Comparison of ENCODE assay signal across 13 cellular contexts in the genomic region with DNA sequence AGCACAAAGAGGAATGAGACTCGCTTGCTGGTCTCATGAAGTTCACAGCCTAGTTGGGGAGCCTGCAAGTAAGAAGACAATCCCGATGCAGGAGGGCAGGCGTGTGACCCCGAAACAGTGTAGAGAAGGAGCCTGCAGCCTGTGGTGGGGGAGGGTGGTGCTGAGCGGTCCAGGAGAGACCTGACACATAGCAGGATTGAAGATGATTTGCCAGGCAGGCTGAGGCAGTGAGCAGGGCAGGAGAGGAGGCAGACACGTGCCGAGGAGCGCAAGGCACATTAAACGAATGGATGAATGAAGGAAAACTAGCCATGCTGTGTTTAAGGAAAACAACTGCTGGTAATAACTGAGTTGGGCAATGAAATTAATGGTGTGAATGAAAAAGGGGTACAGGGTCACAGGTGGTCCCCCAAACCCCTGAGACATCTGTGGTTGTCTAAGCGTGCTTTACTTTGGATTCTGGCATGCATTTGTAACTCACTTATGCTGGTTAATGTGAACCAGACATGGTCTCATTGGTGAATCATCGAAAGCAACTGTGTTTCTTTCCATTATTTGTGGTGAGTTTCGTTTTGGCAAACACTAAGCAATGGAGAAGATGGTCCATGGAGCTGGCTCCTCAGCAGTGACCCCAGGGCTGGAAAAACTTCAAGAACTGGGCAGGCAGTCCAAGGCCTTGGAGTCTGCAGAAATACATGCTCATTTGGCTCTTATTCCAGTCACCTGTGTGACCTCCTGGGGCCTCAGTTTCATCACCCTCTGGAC.
DNase-seq lines count a peak whose midpoint lies in the region; ATAC-seq lines count a peak whose summit lies in the region.
"Had no signal": no experiment of that assay in that cellular context is flagged by ENCODE, and none has a peak within 500 bp of the region (broad histone marks: within the 10 kb centered on the region; RNA-seq: fewer than 3 reads in every experiment).

No MANE protein-coding gene starts in this region.

- peak overlapping the region; percentile 19 for H3K4me3 ChIP-seq in adipocyte (ENCODE audit: low read length)

- DNase-seq in GOT3 (lab: John Stamatoyannopoulos, UW), result peak; percentile 8
- peak; percentile 88 for DNase-seq in adipocyte (ENCODE audit: low read depth)
- peak; percentile 90 for DNase-seq in fibroblast of the conjunctiva (ENCODE audit: low read depth)
- DNase-seq in smooth muscle cell of the brain vasculature (ENCODE audit: low read depth, low spot score), result peak; percentile 29
- no peak for DNase-seq in NCI-H1092 treated with DMSO at 0.1 percent for 48 hours (lab: John Stamatoyannopoulos, UW)
- DNase-seq in KBM-7, result no peak
- DNase-seq: activated T-cell treated with anti-CD3 and anti-CD28 coated beads, Interleukin-2, amount 50 U/mL, for 4 hours; DND-41; left ventricle myocardium superior; NCI-H524 had no signal

- ATAC-seq in HG03045 (IDR thresholded peaks at IDR 0.05; ENCODE audit: unreplicated experiment), result no peak
- ATAC-seq: activated T-cell treated with anti-CD3 and anti-CD28 coated beads, Interleukin-2, amount 50 U/mL, for 4 hours; left ventricle myocardium superior; Right ventricle myocardium inferior had no signal

- no peaks in the 10 kb centered on the region for H3K9me3 ChIP-seq in adipocyte (ENCODE audit: control insufficient read depth, low read length)

- H3K36me3 ChIP-seq in adipocyte (ENCODE audit: control insufficient read depth, insufficient read depth, low read length, severe bottlenecking), result no peaks in the 10 kb centered on the region

- in situ Hi-C loops in KBM-7 (cut with MboI; ENCODE audit: low pct_unique_long_range_greater_than_20kb, low sequenced_read_pairs), result no loop called here

- peaks cover 20% of the 10 kb centered on the region for H3K4me1 ChIP-seq in adipocyte (ENCODE audit: control insufficient read depth, insufficient read depth, low read length)
- H3K4me1 ChIP-seq: parathyroid adenoma had no signal

- H3K27me3 ChIP-seq in adipocyte (replicated peaks; ENCODE audit: control insufficient read depth, insufficient read depth, low read length), result no peaks in the 10 kb centered on the region

- no peak overlapping the region for H3K9ac ChIP-seq in adipocyte (ENCODE audit: low read length)
- H3K9ac ChIP-seq: parathyroid adenoma had no signal

Comparison
In these comparisons a context has a peak if more than half of its experiments do, and no peak if none do; other contexts are left out.
1. DNase-seq: peak in GOT3 (single experiment), adipocyte (single experiment), fibroblast of the conjunctiva (single experiment) and smooth muscle cell of the brain vasculature (single experiment); none in NCI-H1092 treated with DMSO at 0.1 percent for 48 hours (single experiment) and KBM-7 (single experiment).